1 cellular context compared by ENCODE assay signal in genomic region chr21:44735821-44736220, GRCh38.
TF ChIP-seq lines count a peak whose summit lies in the region.

No MANE protein-coding gene starts in this region.

TF ChIP-seq in K562, 482 proteins besides CTCF, POLR2A, EP300 and RAD21:
- TF ChIP-seq, protein P1, sequence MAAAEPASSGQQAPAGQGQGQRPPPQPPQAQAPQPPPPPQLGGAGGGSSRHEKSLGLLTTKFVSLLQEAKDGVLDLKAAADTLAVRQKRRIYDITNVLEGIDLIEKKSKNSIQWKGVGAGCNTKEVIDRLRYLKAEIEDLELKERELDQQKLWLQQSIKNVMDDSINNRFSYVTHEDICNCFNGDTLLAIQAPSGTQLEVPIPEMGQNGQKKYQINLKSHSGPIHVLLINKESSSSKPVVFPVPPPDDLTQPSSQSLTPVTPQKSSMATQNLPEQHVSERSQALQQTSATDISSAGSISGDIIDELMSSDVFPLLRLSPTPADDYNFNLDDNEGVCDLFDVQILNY (CRISPR knock-in tag; IDR thresholded peaks at IDR 0.05) = no peak
- TF ChIP-seq AFF1 (IDR thresholded peaks at IDR 0.05; ENCODE audit: low read depth in 1 of 2, partially characterized antibody in 2 of 2) (peak in 1 of 2 experiments; percentile 31), NBN (IDR thresholded peaks at IDR 0.05; ENCODE audit: low read depth) (no peak)
